1 cellular context compared by ENCODE assay signal in the genomic region with DNA sequence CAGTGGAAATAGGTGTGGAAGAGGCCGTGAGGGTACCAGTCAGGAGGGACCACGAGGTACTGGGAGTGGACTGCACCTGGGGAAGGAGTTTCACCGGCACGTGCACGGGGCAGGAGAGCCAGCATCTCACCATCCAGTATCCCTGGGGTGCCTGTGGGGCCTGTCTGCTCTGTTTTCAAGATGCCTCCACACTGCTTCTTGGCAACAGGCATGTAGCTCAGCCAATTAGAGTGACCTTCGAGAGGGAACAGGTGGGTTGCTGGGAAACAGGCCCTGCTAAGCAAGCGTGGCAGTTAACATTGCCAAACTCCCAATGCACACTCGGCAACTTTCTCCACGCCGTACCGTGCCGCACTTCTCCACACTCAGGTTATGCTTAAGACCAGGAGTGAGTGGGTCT.
TF ChIP-seq lines count a peak whose summit lies in the region.

No MANE protein-coding gene starts in this region.

TF ChIP-seq in GM23338, 12 proteins besides CTCF, POLR2A, EP300 and RAD21 (continued from another document):
- TF ChIP-seq, protein P1, sequence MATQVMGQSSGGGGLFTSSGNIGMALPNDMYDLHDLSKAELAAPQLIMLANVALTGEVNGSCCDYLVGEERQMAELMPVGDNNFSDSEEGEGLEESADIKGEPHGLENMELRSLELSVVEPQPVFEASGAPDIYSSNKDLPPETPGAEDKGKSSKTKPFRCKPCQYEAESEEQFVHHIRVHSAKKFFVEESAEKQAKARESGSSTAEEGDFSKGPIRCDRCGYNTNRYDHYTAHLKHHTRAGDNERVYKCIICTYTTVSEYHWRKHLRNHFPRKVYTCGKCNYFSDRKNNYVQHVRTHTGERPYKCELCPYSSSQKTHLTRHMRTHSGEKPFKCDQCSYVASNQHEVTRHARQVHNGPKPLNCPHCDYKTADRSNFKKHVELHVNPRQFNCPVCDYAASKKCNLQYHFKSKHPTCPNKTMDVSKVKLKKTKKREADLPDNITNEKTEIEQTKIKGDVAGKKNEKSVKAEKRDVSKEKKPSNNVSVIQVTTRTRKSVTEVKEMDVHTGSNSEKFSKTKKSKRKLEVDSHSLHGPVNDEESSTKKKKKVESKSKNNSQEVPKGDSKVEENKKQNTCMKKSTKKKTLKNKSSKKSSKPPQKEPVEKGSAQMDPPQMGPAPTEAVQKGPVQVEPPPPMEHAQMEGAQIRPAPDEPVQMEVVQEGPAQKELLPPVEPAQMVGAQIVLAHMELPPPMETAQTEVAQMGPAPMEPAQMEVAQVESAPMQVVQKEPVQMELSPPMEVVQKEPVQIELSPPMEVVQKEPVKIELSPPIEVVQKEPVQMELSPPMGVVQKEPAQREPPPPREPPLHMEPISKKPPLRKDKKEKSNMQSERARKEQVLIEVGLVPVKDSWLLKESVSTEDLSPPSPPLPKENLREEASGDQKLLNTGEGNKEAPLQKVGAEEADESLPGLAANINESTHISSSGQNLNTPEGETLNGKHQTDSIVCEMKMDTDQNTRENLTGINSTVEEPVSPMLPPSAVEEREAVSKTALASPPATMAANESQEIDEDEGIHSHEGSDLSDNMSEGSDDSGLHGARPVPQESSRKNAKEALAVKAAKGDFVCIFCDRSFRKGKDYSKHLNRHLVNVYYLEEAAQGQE (IDR thresholded peaks at IDR 0.05; ENCODE audit: unreplicated experiment): no peak
